8 cellular contexts compared by ENCODE assay signal in genomic region chr19:7293795-7294570, GRCh38. TPM values are rescaled to one million over a fixed set of nuclear protein-coding genes. Genes with fewer than 3 reads are reported as not detected.
DNase-seq lines count a peak whose midpoint lies in the region; ATAC-seq and TF ChIP-seq lines count a peak whose summit lies in the region.

TSS of gene INSR (minus strand) at chr19:7294414. CDS start at chr19:7293891, 523 bp downstream.

- peaks cover 14% of the 10 kb centered on the region for H3K27me3 Mint-ChIP-seq in HFFc6 (ENCODE audit: insufficient read depth)

- H3K4me3 Mint-ChIP-seq in HFFc6 = peak within 1 kb of the TSS; percentile 82

- DNase-seq in ELR (ENCODE audit: low read depth) (peak; percentile 86), HFFc6 (peak; percentile 83), NCI-H1105 (lab: John Stamatoyannopoulos, UW) (peak; percentile 86), SW 1271 (lab: John Stamatoyannopoulos, UW) (peak; percentile 61 to 71), astrocyte of the hippocampus (ENCODE audit: low read depth, low spot score) (peak; percentile 96), hepatic stellate cell (ENCODE audit: low spot score) (peak; percentile 98), pulmonary artery endothelial cell (ENCODE audit: low read depth, low spot score) (peak; percentile 66)

- peaks cover 6% of the 10 kb centered on the region; the same call in 1 of the 2 replicates for H3K4me1 Mint-ChIP-seq in HFFc6 (ENCODE audit: low read depth)

- no peak within 1 kb of the TSS for H3K27ac Mint-ChIP-seq in HFFc6

- no peaks in the 10 kb centered on the region for H3K9me3 Mint-ChIP-seq in HFFc6

- no peaks in the 10 kb centered on the region for H3K36me3 Mint-ChIP-seq in HFFc6 (ENCODE audit: low read depth)

- TF ChIP-seq CTCF in HFFc6 (IDR thresholded peaks at IDR 0.05) = no peak

- ATAC-seq in GM21367 (IDR thresholded peaks at IDR 0.05; ENCODE audit: unreplicated experiment) = no peak

RNA-seq across cellular contexts. Expression of gene INSR, which starts in this region (rescaled TPM):
- 1 to 10 TPM; 2.1 to 6.3 (median 2.5) TPM for total RNA-seq in HFFc6 (2021; fragmentation: NEBNext Ultra II Directional; extraction: Animal tissue kit (Norgen Biotek cat#: 25700))
- total RNA-seq in pulmonary artery endothelial cell = 14.2 and 30.7 TPM in 2 replicates
